ENCODE assay signal across 13 cellular contexts in the genomic region with DNA sequence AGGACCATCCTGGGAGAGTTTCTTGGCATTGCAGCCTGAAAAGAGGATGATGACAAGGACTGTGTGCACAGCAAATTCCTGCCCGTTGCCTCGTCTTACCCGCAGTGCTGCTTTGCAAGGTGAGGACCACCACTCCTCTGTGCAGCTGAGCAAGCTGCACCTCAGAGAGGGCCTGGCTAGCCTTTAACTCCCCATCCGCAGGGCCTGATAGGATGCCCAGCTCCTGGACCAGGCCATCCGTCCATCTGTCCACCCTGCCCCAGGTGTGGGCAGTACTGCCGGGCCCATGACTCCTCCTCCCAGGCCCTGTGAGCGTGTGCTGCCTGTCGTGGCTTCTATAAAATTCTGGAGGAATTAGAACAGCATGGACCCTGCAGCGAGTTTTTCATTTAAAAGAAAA. TPM values are rescaled to one million over a fixed set of nuclear protein-coding genes. Genes with fewer than 3 reads are reported as not detected.
DNase-seq lines count a peak whose midpoint lies in the region; ATAC-seq, FAIRE-seq and TF ChIP-seq lines count a peak whose summit lies in the region.
"Had no signal": no experiment of that assay in that cellular context is flagged by ENCODE, and none has a peak within 500 bp of the region (broad histone marks: within the 10 kb centered on the region; RNA-seq: fewer than 3 reads in every experiment).

No MANE protein-coding gene starts in this region.

- H2BK12ac ChIP-seq in H9 (ENCODE audit: insufficient read length, low read depth, low read length) = no peak overlapping the region
- H2BK12ac ChIP-seq in H1 (ENCODE audit: low read depth, low read length) = no peak overlapping the region
- H2BK12ac ChIP-seq in neuronal stem cell (ENCODE audit: low read length) = no peak overlapping the region

- peaks cover 0 to 2% (median 0%) of the 10 kb centered on the region in 3 experiments; a peak in 4 of 7 replicates for H3K36me3 Mint-ChIP-seq in H9 (ENCODE audit: insufficient read depth in 1 of 3, low read depth in 3 of 3)
- H3K36me3 Mint-ChIP-seq in activated CD4-positive, alpha-beta memory T cell treated with anti-CD3 and anti-CD28 coated beads, Interleukin-2, amount 10 ng/mL, durations not matched to agents 7 days and 5 days (ENCODE audit: low read depth) = no peaks in the 10 kb centered on the region

- no peaks in the 10 kb centered on the region for H3K4me1 Mint-ChIP-seq in H9
- H3K4me1 Mint-ChIP-seq in activated CD4-positive, alpha-beta memory T cell treated with anti-CD3 and anti-CD28 coated beads, Interleukin-2, amount 10 ng/mL, durations not matched to agents 7 days and 5 days = no peaks in the 10 kb centered on the region

- CTCF ChIA-PET in H1 (lab: Charles Lee; ENCODE audit: partially characterized antibody) = interaction anchor here (1.0 kb wide), 1 partner anchor 33 kb away, joined by 3 read pairs; no protein-coding TSS in a partner anchor
- CTCF ChIA-PET in activated CD4-positive, alpha-beta memory T cell treated with anti-CD3 and anti-CD28 coated beads, Interleukin-2, amount 10 ng/mL, durations not matched to agents 7 days and 5 days (lab: Charles Lee) = no interaction called here

- H3K9me3 ChIP-seq in H9 (ENCODE audit: control insufficient read depth, low read depth, low read length) = no peaks in the 10 kb centered on the region
- no peaks in the 10 kb centered on the region for H3K9me3 ChIP-seq in H1 (ENCODE audit: insufficient read depth in 2 of 2, low read depth in 1 of 2, low read length in 1 of 2)
- peaks cover 0 to 3% of the 10 kb centered on the region in 2 donors for H3K9me3 ChIP-seq in neuronal stem cell (replicated peaks in 1 of 2; ENCODE audit: control insufficient read depth in 2 of 2, insufficient read depth in 1 of 2, low read depth in 1 of 2, low read length in 2 of 2)

- H3K18ac ChIP-seq in H9 (ENCODE audit: insufficient read length, low read depth, low read length) (no peak overlapping the region), H1 (ENCODE audit: extremely low read depth, low read length) (no peak overlapping the region), neuronal stem cell (ENCODE audit: low read length) (peak overlapping the region; percentile 38)

- H3K23me2 ChIP-seq in H9 (ENCODE audit: insufficient read length, low read depth, low read length, poor library complexity, severe bottlenecking) (no peaks in the 10 kb centered on the region), H1 (ENCODE audit: low read depth, low read length) (peaks cover 11% of the 10 kb centered on the region; the same call in 1 of the 2 replicates)

- H2BK120ac ChIP-seq in H9 (ENCODE audit: low read depth, low read length, poor library complexity, severe bottlenecking) (no peak overlapping the region), H1 (replicated peaks; ENCODE audit: low read depth, low read length) (no peak overlapping the region), neuronal stem cell (ENCODE audit: low read depth, low read length) (no peak overlapping the region)

- H3K56ac ChIP-seq in H9 (ENCODE audit: insufficient read length, low read depth, low read length) = no peak overlapping the region
- no peak overlapping the region for H3K56ac ChIP-seq in H1 (replicated peaks; ENCODE audit: insufficient read length, low read depth, low read length)

- TF ChIP-seq RAD21 in H1 (IDR thresholded peaks at IDR 0.05 in 1 of 2, conservative IDR thresholded peaks at IDR 0.05 in 1 of 2; ENCODE audit: low read depth in 2 of 2, low read length in 2 of 2) = no peak

- H2AFZ ChIP-seq in H9 (ENCODE audit: low read length) = no peak overlapping the region
- H2AFZ ChIP-seq in H1 (ENCODE audit: low read length) = no peak overlapping the region
- no peak overlapping the region for H2AFZ ChIP-seq in neuronal stem cell (ENCODE audit: low read length)

- TF ChIP-seq POLR2A in H1 (IDR thresholded peaks at IDR 0.05; ENCODE audit: control extremely low read depth in 1 of 2, low read depth in 2 of 2, low read length in 2 of 2) = no peak

- H3K79me1 ChIP-seq in H9 (ENCODE audit: insufficient read depth, low read depth, low read length, poor library complexity, severe bottlenecking) (no peaks in the 10 kb centered on the region), H1 (ENCODE audit: low read depth, low read length) (no peaks in the 10 kb centered on the region), neuronal stem cell (ENCODE audit: low read depth, low read length) (no peaks in the 10 kb centered on the region)

- ATAC-seq in GM21447 (IDR thresholded peaks at IDR 0.05; ENCODE audit: unreplicated experiment) = no peak
- no peak for ATAC-seq in foreskin keratinocyte

- H4K5ac ChIP-seq in H9 (ENCODE audit: insufficient read length, low read depth, low read length) = no peak overlapping the region
- no peak overlapping the region for H4K5ac ChIP-seq in H1 (ENCODE audit: insufficient read length, low read depth, low read length)

- no peak overlapping the region for H3K4me3 ChIP-seq in H1 (ENCODE audit: extremely low read depth in 1 of 4, insufficient read depth in 2 of 4, low read depth in 3 of 4, low read length in 4 of 4)
- no peak overlapping the region for H3K4me3 ChIP-seq in neuronal stem cell (ENCODE audit: low read length in 2 of 2)

- H3K9me3 Mint-ChIP-seq in H9 = peaks cover under 1 to 17% of the 10 kb centered on the region in 2 experiments; a peak in 4 of 5 replicates
- no peaks in the 10 kb centered on the region for H3K9me3 Mint-ChIP-seq in activated CD4-positive, alpha-beta memory T cell treated with anti-CD3 and anti-CD28 coated beads, Interleukin-2, amount 10 ng/mL, durations not matched to agents 7 days and 5 days
- H3K9me3 Mint-ChIP-seq: CD4-positive, alpha-beta T cell had no signal

- H2BK20ac ChIP-seq in H9 (ENCODE audit: low read depth, low read length, poor library complexity, severe bottlenecking) (no peak overlapping the region), H1 (ENCODE audit: low read length) (no peak overlapping the region)

- FAIRE-seq in H1 (lab: Jason Lieb, UNC) = no peak
- FAIRE-seq: H54 had no signal

- H3K27ac Mint-ChIP-seq in H9 = no peak overlapping the region
- no peak overlapping the region for H3K27ac Mint-ChIP-seq in activated CD4-positive, alpha-beta memory T cell treated with anti-CD3 and anti-CD28 coated beads, Interleukin-2, amount 10 ng/mL, durations not matched to agents 7 days and 5 days
- H3K27ac Mint-ChIP-seq: CD4-positive, alpha-beta T cell had no signal

- H4K91ac ChIP-seq in H9 (ENCODE audit: insufficient read length, low read depth, low read length) (no peak overlapping the region), H1 (replicated peaks; ENCODE audit: insufficient read length, low read length) (no peak overlapping the region), neuronal stem cell (ENCODE audit: low read depth, low read length, poor library complexity) (no peak overlapping the region)

- POLR2A ChIA-PET in H1 (lab: Charles Lee; ENCODE audit: partially characterized antibody) = no interaction called here
- POLR2A ChIA-PET in activated CD4-positive, alpha-beta memory T cell treated with anti-CD3 and anti-CD28 coated beads, Interleukin-2, amount 10 ng/mL, durations not matched to agents 7 days and 5 days (lab: Charles Lee) = no interaction called here

- H3K27me3 Mint-ChIP-seq in H9 (ENCODE audit: low read depth) = peaks cover 4% of the 10 kb centered on the region
- peaks cover 3% of the 10 kb centered on the region for H3K27me3 Mint-ChIP-seq in activated CD4-positive, alpha-beta memory T cell treated with anti-CD3 and anti-CD28 coated beads, Interleukin-2, amount 10 ng/mL, durations not matched to agents 7 days and 5 days

- no peak overlapping the region for H2AK5ac ChIP-seq in H9 (ENCODE audit: insufficient read length, low read length)
- no peak overlapping the region for H2AK5ac ChIP-seq in H1 (ENCODE audit: low read depth, low read length)
- H2AK5ac ChIP-seq in neuronal stem cell (ENCODE audit: low read depth, low read length) = no peak overlapping the region

- 0 out of 2 replicates have a peak overlapping the region, but pooled peaks have one; percentile 8 for H3K14ac ChIP-seq in H9 (ENCODE audit: insufficient read depth, low read length)
- H3K14ac ChIP-seq in H1 (ENCODE audit: insufficient read length) = no peak overlapping the region
- no peak overlapping the region for H3K14ac ChIP-seq in neuronal stem cell (ENCODE audit: low read length)

- DNase-seq in H9 (no peak), H1 (ENCODE audit: low read depth in 1 of 2, low spot score in 2 of 2) (no peak), neuronal stem cell (ENCODE audit: low spot score) (no peak), foreskin keratinocyte (no peak)
- DNase-seq in activated CD4-positive, alpha-beta memory T cell treated with anti-CD3 and anti-CD28 coated beads, Interleukin-2, amount 10 ng/mL, durations not matched to agents 7 days and 5 days = no peak
- DNase-seq: C1 segment of cervical spinal cord; Calu3; CD4-positive, alpha-beta T cell; DMS 273 treated with DMSO at 0.1 percent for 48 hours; IMR-90 had no signal

- H3K4me3 Mint-ChIP-seq in H9 = no peak overlapping the region
- no peak overlapping the region for H3K4me3 Mint-ChIP-seq in activated CD4-positive, alpha-beta memory T cell treated with anti-CD3 and anti-CD28 coated beads, Interleukin-2, amount 10 ng/mL, durations not matched to agents 7 days and 5 days
- H3K4me3 Mint-ChIP-seq: CD4-positive, alpha-beta T cell had no signal

- H2BK5ac ChIP-seq in H9 (ENCODE audit: insufficient read length, low read length) = no peak overlapping the region
- no peak overlapping the region for H2BK5ac ChIP-seq in H1 (ENCODE audit: low read depth, low read length)
- H2BK5ac ChIP-seq in neuronal stem cell (ENCODE audit: low read length) = no peak overlapping the region

- WGBS in H9 (ENCODE audit: extremely low coverage, insufficient read length, low lambda C conversion rate) = no CpG with 5 or more reads among the region's 9 CpGs
- 85% methylated on average over 9 of the region's 9 CpGs; no CpG with 5 or more reads in 1 of the 2 experiments for WGBS in H1 (ENCODE audit: extremely low coverage in 1 of 2, insufficient coverage in 1 of 2, insufficient read length in 1 of 2, insufficient replicate concordance in 2 of 2, low coverage in 1 of 2, low lambda C conversion rate in 2 of 2, missing lambda C conversion rate in 1 of 2), 2 experiments
- no CpG with 5 or more reads among the region's 9 CpGs for WGBS in neuronal stem cell (ENCODE audit: extremely low coverage in 2 of 2, insufficient read length in 2 of 2, insufficient replicate concordance in 1 of 2), 2 donors

- H3K36me3 ChIP-seq in H1 (ENCODE audit: control insufficient read depth in 2 of 4, insufficient read depth in 4 of 4, low read length in 3 of 4) (no peaks in the 10 kb centered on the region), neuronal stem cell (replicated peaks in 1 of 2; ENCODE audit: control insufficient read depth in 2 of 2, insufficient read depth in 2 of 2, low read length in 2 of 2) (no peaks in the 10 kb centered on the region)

- no peaks in the 10 kb centered on the region for H4K20me1 ChIP-seq in H9 (ENCODE audit: control insufficient read depth, insufficient read depth, insufficient read length)
- H4K20me1 ChIP-seq in H1 (replicated peaks in 1 of 2; ENCODE audit: control insufficient read depth in 1 of 2, insufficient read depth in 2 of 2, low read length in 2 of 2) = no peaks in the 10 kb centered on the region

- H3K9ac ChIP-seq in H9 (ENCODE audit: extremely low read depth, insufficient read length, low read length) = no peak overlapping the region
- H3K9ac ChIP-seq in H1 (replicated peaks in 1 of 4; ENCODE audit: extremely low read depth in 1 of 4, low read depth in 3 of 4, low read length in 3 of 4) = no peak overlapping the region
- no peak overlapping the region for H3K9ac ChIP-seq in neuronal stem cell (ENCODE audit: low read depth, low read length, poor library complexity)

- H3K27ac ChIP-seq in H9 (ENCODE audit: insufficient read length, low read depth, low read length) = no peak overlapping the region
- no peak overlapping the region for H3K27ac ChIP-seq in H1 (ENCODE audit: low read depth, low read length)
- no peak overlapping the region for H3K27ac ChIP-seq in neuronal stem cell (replicated peaks; ENCODE audit: low read length)
- H3K27ac ChIP-seq in foreskin keratinocyte = no peak overlapping the region

- H3K23ac ChIP-seq in H9 (ENCODE audit: insufficient read length, low read depth, low read length) = no peak overlapping the region
- H3K23ac ChIP-seq in H1 (ENCODE audit: insufficient read length) = no peak overlapping the region
- peak overlapping the region; percentile 89 for H3K23ac ChIP-seq in neuronal stem cell (ENCODE audit: low read depth, low read length, poor library complexity)

- no peak overlapping the region for H3T11ph ChIP-seq in H9 (ENCODE audit: low read length)

- H3K4me1 ChIP-seq in H9 (ENCODE audit: insufficient read depth, low read length) (no peaks in the 10 kb centered on the region), H1 (replicated peaks in 1 of 4; ENCODE audit: control insufficient read depth in 3 of 4, insufficient read depth in 4 of 4, low read length in 3 of 4) (0 out of 7 replicates have a peak, but pooled peaks cover 0 to 4% (median 0%) of the 10 kb centered on the region in 4 experiments), neuronal stem cell (ENCODE audit: control insufficient read depth in 2 of 2, insufficient read depth in 1 of 2, low read depth in 1 of 2, low read length in 2 of 2) (no peaks in the 10 kb centered on the region), foreskin keratinocyte (no peaks in the 10 kb centered on the region)

- H3K4ac ChIP-seq in H9 (ENCODE audit: low read depth, low read length) (no peak overlapping the region), H1 (replicated peaks; ENCODE audit: insufficient read length, low read depth, low read length) (no peak overlapping the region), neuronal stem cell (ENCODE audit: low read length) (no peak overlapping the region)

- TF ChIP-seq CTCF in H9 (conservative IDR thresholded peaks at IDR 0.05) (no peak), H1 (IDR thresholded peaks at IDR 0.05; ENCODE audit: control extremely low read depth in 1 of 3, insufficient read depth in 1 of 3, low read depth in 1 of 3, low read length in 3 of 3) (no peak), foreskin keratinocyte (conservative IDR thresholded peaks at IDR 0.05) (no peak)

- H2BK15ac ChIP-seq in H9 (ENCODE audit: low read depth, low read length) (no peak overlapping the region), H1 (ENCODE audit: low read length) (no peak overlapping the region), neuronal stem cell (ENCODE audit: low read length) (no peak overlapping the region)

- H3K79me2 ChIP-seq in H9 (ENCODE audit: insufficient read depth, low read length) = no peaks in the 10 kb centered on the region
- H3K79me2 ChIP-seq in H1 (ENCODE audit: control insufficient read depth in 1 of 2, insufficient read depth in 2 of 2, low read length in 2 of 2) = no peaks in the 10 kb centered on the region

- H3K4me2 ChIP-seq in H9 (ENCODE audit: insufficient read depth, insufficient read length, low read length) (no peak overlapping the region), H1 (ENCODE audit: insufficient read depth in 1 of 2, low read depth in 2 of 2, low read length in 2 of 2) (no peak overlapping the region), neuronal stem cell (ENCODE audit: insufficient read depth, low read length, poor library complexity, severe bottlenecking) (no peak overlapping the region)

- no peak for TF ChIP-seq EP300 in H1 (IDR thresholded peaks at IDR 0.05; ENCODE audit: borderline replicate concordance in 1 of 2, low read depth in 2 of 2, low read length in 2 of 2)

- no peak overlapping the region for H4K8ac ChIP-seq in H9 (replicated peaks; ENCODE audit: insufficient read length, low read depth, low read length)
- 0 out of 2 replicates have a peak overlapping the region, but pooled peaks have one; percentile 31 for H4K8ac ChIP-seq in H1 (ENCODE audit: extremely low read depth, insufficient read depth, low read length)
- H4K8ac ChIP-seq in neuronal stem cell (ENCODE audit: low read depth, low read length) = no peak overlapping the region

- H3K27me3 ChIP-seq in H9 (ENCODE audit: insufficient read depth, low read length) (no peaks in the 10 kb centered on the region), H1 (replicated peaks in 1 of 4; ENCODE audit: control insufficient read depth in 3 of 4, extremely low read depth in 1 of 4, insufficient read depth in 3 of 4, low read length in 3 of 4) (no peaks in the 10 kb centered on the region), neuronal stem cell (ENCODE audit: control insufficient read depth in 3 of 3, insufficient read depth in 3 of 3, low read depth in 1 of 3, low read length in 3 of 3) (peaks cover 0 to 12% (median 0%) of the 10 kb centered on the region in 3 experiments), foreskin keratinocyte (no peaks in the 10 kb centered on the region)

RNA-seq across cellular contexts. Expression of gene PPP2R2C, which starts 43.9 kb away (rescaled TPM):
- total RNA-seq in H9 (2021) = 8.1 and 8.6 TPM in 2 replicates
- total RNA-seq in H1 (2021; fragmentation: NEBNext Ultra II Directional; extraction: Animal tissue kit (Norgen Biotek cat#: 25700)) = 6.4 and 7.1 TPM in 2 replicates
- polyA plus RNA-seq in H1 (2011; rRNA removed) = 6.4 and 7.5 TPM in 2 replicates
- polyA plus RNA-seq in H1 (2011; cell fraction: cytosol; rRNA removed) = 7.7 TPM
- 8.8 TPM for polyA plus RNA-seq in H1 (2011; cell fraction: nucleus; rRNA removed)
- 4.9 to 7.3 TPM (median 5.8 TPM) in 4 replicates for polyA plus RNA-seq in H1 (2012, experiment 1 of 2)
- 2.3 TPM for polyA plus RNA-seq in H1 (2012, experiment 2 of 2)
- polyA plus RNA-seq in H1 (2013, experiment 1 of 2) = 6.6 TPM
- 6.4 TPM for polyA plus RNA-seq in H1 (2013, experiment 2 of 2)
- polyA minus RNA-seq in H1 (2011; rRNA and poly(A)+ RNA removed) = 14.1 and 14.6 TPM in 2 replicates
- 4.1 TPM for polyA minus RNA-seq in H1 (2011; cell fraction: cytosol; rRNA and poly(A)+ RNA removed)
- 4.2 TPM for polyA minus RNA-seq in H1 (2011; cell fraction: nucleus; rRNA and poly(A)+ RNA removed)
- 3.3 TPM for polyA plus RNA-seq in neuronal stem cell (2013, experiment 1 of 2)
- polyA plus RNA-seq in neuronal stem cell (2013, experiment 2 of 2) = 3.1 TPM
- not detected for total RNA-seq in activated CD4-positive, alpha-beta memory T cell treated with anti-CD3 and anti-CD28 coated beads, Interleukin-2, amount 10 ng/mL, durations not matched to agents 7 days and 5 days
- 0.18 and 1.1 TPM in 2 replicates for total RNA-seq in foreskin keratinocyte
- 0.10 and 0.54 TPM in 2 replicates for polyA plus RNA-seq in foreskin keratinocyte
- total RNA-seq: A673; CD4-positive, alpha-beta T cell; IMR-90 had no signal

RNA-seq across cellular contexts. Expression of gene MAN2B2, which starts 58.7 kb away (rescaled TPM):
- total RNA-seq in H9 (2021) = 5.8 and 5.9 TPM in 2 replicates
- 4.0 and 4.1 TPM in 2 replicates for total RNA-seq in H1 (2021; fragmentation: NEBNext Ultra II Directional; extraction: Animal tissue kit (Norgen Biotek cat#: 25700))
- polyA plus RNA-seq in H1 (2011; rRNA removed) = 3.3 and 5.8 TPM in 2 replicates
- polyA plus RNA-seq in H1 (2011; cell fraction: cytosol; rRNA removed) = 3.4 TPM
- polyA plus RNA-seq in H1 (2011; cell fraction: nucleus; rRNA removed) = 9.7 TPM
- polyA plus RNA-seq in H1 (2012, experiment 1 of 2) = 1.8 to 4.3 TPM (median 3.6 TPM) in 4 replicates
- polyA plus RNA-seq in H1 (2012, experiment 2 of 2) = 1.4 TPM
- polyA plus RNA-seq in H1 (2013, experiment 1 of 2) = 3.7 TPM
- 4.0 TPM for polyA plus RNA-seq in H1 (2013, experiment 2 of 2)
- polyA minus RNA-seq in H1 (2011; rRNA and poly(A)+ RNA removed) = 3.2 and 4.5 TPM in 2 replicates
- 2.6 TPM for polyA minus RNA-seq in H1 (2011; cell fraction: cytosol; rRNA and poly(A)+ RNA removed)
- 7.5 TPM for polyA minus RNA-seq in H1 (2011; cell fraction: nucleus; rRNA and poly(A)+ RNA removed)
- 3.9 TPM for polyA plus RNA-seq in neuronal stem cell (2013, experiment 1 of 2)
- polyA plus RNA-seq in neuronal stem cell (2013, experiment 2 of 2) = 4.0 TPM
- total RNA-seq in activated CD4-positive, alpha-beta memory T cell treated with anti-CD3 and anti-CD28 coated beads, Interleukin-2, amount 10 ng/mL, durations not matched to agents 7 days and 5 days = 10 to 100 TPM; 34.8 to 36.3 TPM
- total RNA-seq in foreskin keratinocyte = 12.1 and 12.8 TPM in 2 replicates
- 6.4 and 7.1 TPM in 2 replicates for polyA plus RNA-seq in foreskin keratinocyte
